ENCODE assay signal across 16 cellular contexts in the genomic region with DNA sequence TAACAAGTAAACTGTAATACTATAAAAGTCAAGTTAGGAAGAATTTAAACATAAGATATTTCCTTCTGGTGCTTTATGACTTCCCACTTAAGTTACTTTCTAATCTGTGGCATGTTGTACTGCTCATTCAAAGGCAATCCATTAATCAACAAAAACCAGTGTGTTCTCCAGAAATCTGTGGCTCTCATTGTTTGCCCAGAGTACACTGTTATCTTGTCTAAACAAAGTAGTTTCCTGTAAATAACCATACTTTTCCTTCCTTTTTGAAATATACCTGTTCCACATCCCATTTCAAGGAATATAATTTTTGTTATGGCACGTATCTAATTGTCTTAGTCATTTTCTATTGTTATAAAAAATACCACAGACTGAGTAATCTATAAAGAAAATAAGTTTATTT.
"Had no signal": no experiment of that assay in that cellular context is flagged by ENCODE, and none has a peak within 500 bp of the region (broad histone marks: within the 10 kb centered on the region; RNA-seq: fewer than 3 reads in every experiment).

No MANE protein-coding gene starts in this region.

- H3K27me3 Mint-ChIP-seq: effector memory CD8-positive, alpha-beta T cell; stimulated activated naive B cell treated with anti-CD40 and anti-IgM and Interleukin-4, amounts not matched to agents 10 μg/mL and 1 μg/mL and 100 μg/mL, for 72 hours; stimulated activated naive CD8-positive, alpha-beta T cell treated with anti-CD3 and anti-CD28 coated beads, Interleukin-15, amount 100 ng/mL, for 72 hours had no signal

- H3K36me3 Mint-ChIP-seq: naive thymus-derived CD8-positive, alpha-beta T cell; stimulated activated naive B cell treated with anti-CD40 and anti-IgM and Interleukin-4, amounts not matched to agents 10 μg/mL and 1 μg/mL and 100 μg/mL, for 72 hours had no signal

- ATAC-seq: effector memory CD8-positive, alpha-beta T cell; heart right ventricle; naive thymus-derived CD8-positive, alpha-beta T cell; psoas muscle; stimulated activated naive B cell treated with anti-CD40 and anti-IgM and Interleukin-4, amounts not matched to agents 10 μg/mL and 1 μg/mL and 100 μg/mL, for 72 hours; stimulated activated naive CD8-positive, alpha-beta T cell treated with anti-CD3 and anti-CD28 coated beads, Interleukin-15, amount 100 ng/mL, for 72 hours; upper lobe of right lung had no signal

- H3K4me1 Mint-ChIP-seq: naive thymus-derived CD8-positive, alpha-beta T cell; stimulated activated naive B cell treated with anti-CD40 and anti-IgM and Interleukin-4, amounts not matched to agents 10 μg/mL and 1 μg/mL and 100 μg/mL, for 72 hours; stimulated activated naive CD8-positive, alpha-beta T cell treated with anti-CD3 and anti-CD28 coated beads, Interleukin-15, amount 100 ng/mL, for 72 hours had no signal

- H3K27ac Mint-ChIP-seq: effector memory CD8-positive, alpha-beta T cell; naive thymus-derived CD8-positive, alpha-beta T cell; stimulated activated naive B cell treated with anti-CD40 and anti-IgM and Interleukin-4, amounts not matched to agents 10 μg/mL and 1 μg/mL and 100 μg/mL, for 72 hours; stimulated activated naive CD8-positive, alpha-beta T cell treated with anti-CD3 and anti-CD28 coated beads, Interleukin-15, amount 100 ng/mL, for 72 hours had no signal

- DNase-seq: cortex of kidney; effector memory CD8-positive, alpha-beta T cell; erythroblast; heart right ventricle; hypothalamus; kidney glomerular epithelial cell; mesendoderm; naive thymus-derived CD8-positive, alpha-beta T cell; psoas muscle; sigmoid colon; stimulated activated CD4-positive, alpha-beta T cell treated with anti-CD3 and anti-CD28 coated beads, Interleukin-2, amount 100 ng/mL, for 24 hours; stimulated activated CD4-positive, alpha-beta T cell treated with anti-CD3 and anti-CD28 coated beads, Interleukin-4, amount 100 ng/mL, for 4 hours; stimulated activated naive B cell treated with anti-CD40 and anti-IgM and Interleukin-4, amounts not matched to agents 10 μg/mL and 1 μg/mL and 100 μg/mL, for 72 hours; stimulated activated naive CD8-positive, alpha-beta T cell treated with anti-CD3 and anti-CD28 coated beads, Interleukin-15, amount 100 ng/mL, for 72 hours; testis; upper lobe of right lung had no signal

- H3K9me3 Mint-ChIP-seq: stimulated activated naive CD8-positive, alpha-beta T cell treated with anti-CD3 and anti-CD28 coated beads, Interleukin-15, amount 100 ng/mL, for 72 hours had no signal

- H3K4me3 Mint-ChIP-seq: effector memory CD8-positive, alpha-beta T cell; naive thymus-derived CD8-positive, alpha-beta T cell; stimulated activated naive B cell treated with anti-CD40 and anti-IgM and Interleukin-4, amounts not matched to agents 10 μg/mL and 1 μg/mL and 100 μg/mL, for 72 hours; stimulated activated naive CD8-positive, alpha-beta T cell treated with anti-CD3 and anti-CD28 coated beads, Interleukin-15, amount 100 ng/mL, for 72 hours had no signal
